ENCODE assay signal across 11 cellular contexts in genomic region chr11:73312036-73312435, GRCh38. TPM values are rescaled to one million over a fixed set of nuclear protein-coding genes. Genes with fewer than 3 reads are reported as not detected.
DNase-seq lines count a peak whose midpoint lies in the region; ATAC-seq and TF ChIP-seq lines count a peak whose summit lies in the region.
"Had no signal": no experiment of that assay in that cellular context is flagged by ENCODE, and none has a peak within 500 bp of the region (broad histone marks: within the 10 kb centered on the region; RNA-seq: fewer than 3 reads in every experiment).

No MANE protein-coding gene starts in this region.

- H4K91ac ChIP-seq in mesenchymal stem cell (ENCODE audit: low read length), result no peak overlapping the region

- no peak for TF ChIP-seq CTCF in GM23338 (conservative IDR thresholded peaks at IDR 0.05; ENCODE audit: low read depth in 2 of 2)
- TF ChIP-seq CTCF in choroid plexus epithelial cell (conservative IDR thresholded peaks at IDR 0.05; ENCODE audit: low read depth, low read length), result no peak
- TF ChIP-seq CTCF in stomach (IDR thresholded peaks at IDR 0.05), result no peak

- no peak overlapping the region for H3K23ac ChIP-seq in mesenchymal stem cell (ENCODE audit: low read length in 2 of 2)

- H3K27me3 Mint-ChIP-seq in GM23338 (ENCODE audit: insufficient read depth, low read depth, poor library complexity), result peaks cover 30% of the 10 kb centered on the region

- H2BK5ac ChIP-seq in mesenchymal stem cell (ENCODE audit: low read depth, low read length, poor library complexity, severe bottlenecking), result no peak overlapping the region

- H2AK5ac ChIP-seq in mesenchymal stem cell (ENCODE audit: low read length, severe bottlenecking), result peak overlapping the region; percentile 4

- H2BK120ac ChIP-seq in mesenchymal stem cell (ENCODE audit: low read depth, low read length), result no peak overlapping the region

- H3K4me3 Mint-ChIP-seq in GM23338, result peak overlapping the region; percentile 8; the same call in 1 of the 3 replicates

- DNase-seq in GM23338 (ENCODE audit: low spot score) (no peak), choroid plexus epithelial cell (ENCODE audit: low read depth) (no peak), mesenchymal stem cell (no peak), stomach (no peak), medulla oblongata (ENCODE audit: extremely low spot score) (no peak), activated gamma-delta T cell treated with Interleukin-2 at 50 U/mL for 16 hours (no peak)
- DNase-seq: central memory CD4-positive, alpha-beta T cell; NCI-H774 had no signal

- 27% methylated on average over 2 of the region's 2 CpGs for WGBS in mesenchymal stem cell
- WGBS in stomach, 5 donors, result 49 to 66% (median 62%) methylated on average over 2 of the region's 2 CpGs

- no peak overlapping the region for H4K8ac ChIP-seq in mesenchymal stem cell (ENCODE audit: low read length)

- peaks cover 4% of the 10 kb centered on the region for H3K36me3 Mint-ChIP-seq in GM23338 (ENCODE audit: low read depth)

- TF ChIP-seq EP300 in stomach (IDR thresholded peaks at IDR 0.05), result no peak

- TF ChIP-seq POLR2A in stomach (IDR thresholded peaks at IDR 0.05), result no peak

- no peaks in the 10 kb centered on the region for H3F3A ChIP-seq in GM23338 (replicated peaks; ENCODE audit: low read depth)

- no peak overlapping the region for H3K18ac ChIP-seq in mesenchymal stem cell (ENCODE audit: low read depth in 1 of 2, low read length in 2 of 2)

- H2BK12ac ChIP-seq in mesenchymal stem cell (ENCODE audit: low read length in 2 of 2), result no peak overlapping the region

- H3K27ac Mint-ChIP-seq in GM23338, result no peak overlapping the region

- no peaks in the 10 kb centered on the region for H3K9me2 ChIP-seq in GM23338 (ENCODE audit: insufficient read depth)

- H3K79me1 ChIP-seq in mesenchymal stem cell (replicated peaks; ENCODE audit: low read length, poor library complexity, severe bottlenecking), result no peaks in the 10 kb centered on the region

- no peak overlapping the region for H3K4me2 ChIP-seq in GM23338
- H3K4me2 ChIP-seq in mesenchymal stem cell (ENCODE audit: low read length, poor library complexity, severe bottlenecking), result peak overlapping the region; percentile 73

- intact Hi-C loops in stomach (cut with DNase I; ENCODE audit: low total_unique reads), result no loop called here

- ATAC-seq in GM23338, result no peak
- ATAC-seq in GM18861 (IDR thresholded peaks at IDR 0.05; ENCODE audit: unreplicated experiment), result no peak
- ATAC-seq in HG03565 (IDR thresholded peaks at IDR 0.05; ENCODE audit: unreplicated experiment), result no peak

- no peak overlapping the region for H3K14ac ChIP-seq in mesenchymal stem cell (ENCODE audit: low read length in 2 of 2)

- H2AFZ ChIP-seq in GM23338 (no peak overlapping the region), mesenchymal stem cell (ENCODE audit: low read depth, low read length) (no peak overlapping the region)

- peaks cover 31% of the 10 kb centered on the region for H3K4me1 Mint-ChIP-seq in GM23338

- no peaks in the 10 kb centered on the region for H3K9me3 Mint-ChIP-seq in GM23338

- no peak overlapping the region for H3K4ac ChIP-seq in mesenchymal stem cell (ENCODE audit: low read depth in 1 of 2, low read length in 2 of 2)

- H2BK15ac ChIP-seq in mesenchymal stem cell (ENCODE audit: low read depth, poor library complexity, severe bottlenecking), result no peak overlapping the region

- peaks cover 15% of the 10 kb centered on the region for H3K27me3 ChIP-seq in GM23338 (ENCODE audit: insufficient read depth)
- H3K27me3 ChIP-seq in mesenchymal stem cell (ENCODE audit: control insufficient read depth in 1 of 2, insufficient read depth in 1 of 2, low read length in 2 of 2), result no peaks in the 10 kb centered on the region
- no peaks in the 10 kb centered on the region for H3K27me3 ChIP-seq in stomach

- peak overlapping the region; percentile 79 for H3K9ac ChIP-seq in mesenchymal stem cell (ENCODE audit: low read length)

- H3K36me3 ChIP-seq in GM23338 (ENCODE audit: insufficient read depth) (no peaks in the 10 kb centered on the region), mesenchymal stem cell (ENCODE audit: control insufficient read depth in 1 of 2, insufficient read depth in 2 of 2, low read depth in 1 of 2, low read length in 2 of 2) (peaks cover 29 to 30% of the 10 kb centered on the region in 2 experiments), stomach (no peaks in the 10 kb centered on the region)

- H3K4me3 ChIP-seq in GM23338 (no peak overlapping the region), choroid plexus epithelial cell (ENCODE audit: low read depth, low read length) (peak overlapping the region; percentile 81), mesenchymal stem cell (ENCODE audit: insufficient read depth in 1 of 2, low read depth in 1 of 2, low read length in 2 of 2) (peak overlapping the region in 1 of 2 experiments; percentile 89), stomach (peak overlapping the region; percentile 55 to 83 (median 74))

- H3K79me2 ChIP-seq in GM23338 (replicated peaks; ENCODE audit: insufficient read depth), result 0 out of 2 replicates have a peak, but pooled peaks cover 8% of the 10 kb centered on the region

- H3K4me1 ChIP-seq in GM23338 (ENCODE audit: insufficient read depth) (peaks cover 3% of the 10 kb centered on the region; the same call in 1 of the 2 replicates), mesenchymal stem cell (ENCODE audit: control insufficient read depth, insufficient read depth, low read depth, low read length) (peaks cover 65% of the 10 kb centered on the region), stomach (peaks cover 72 to 94% (median 93%) of the 10 kb centered on the region in 4 donors)

- H3K27ac ChIP-seq in GM23338 (ENCODE audit: low read depth), result no peak overlapping the region
- peak overlapping the region; percentile 85 for H3K27ac ChIP-seq in mesenchymal stem cell (ENCODE audit: low read length, poor library complexity, severe bottlenecking)
- peak overlapping the region in 4 of 5 donors; percentile 94 to 97 (median 95) for H3K27ac ChIP-seq in stomach

- H3K9me3 ChIP-seq in mesenchymal stem cell (ENCODE audit: control insufficient read depth, low read length), result no peaks in the 10 kb centered on the region
- no peaks in the 10 kb centered on the region for H3K9me3 ChIP-seq in stomach

- peaks cover 23% of the 10 kb centered on the region for H4K20me1 ChIP-seq in GM23338 (replicated peaks; ENCODE audit: insufficient read depth)

TF ChIP-seq in GM23338, 12 proteins besides CTCF, POLR2A, EP300 and RAD21 (continues in another document):
- TF ChIP-seq EZH2phosphoT487 (IDR thresholded peaks at IDR 0.05; ENCODE audit: unreplicated experiment), result no peak
- TF ChIP-seq ZNF114 (CRISPR knock-in tag; IDR thresholded peaks at IDR 0.05), result no peak
- TF ChIP-seq ZNF331 (CRISPR knock-in tag; IDR thresholded peaks at IDR 0.05; ENCODE audit: low read depth), result no peak
- no peak for TF ChIP-seq EZH2 (IDR thresholded peaks at IDR 0.05; ENCODE audit: low read depth, unreplicated experiment)
- no peak for TF ChIP-seq JUNB (IDR thresholded peaks at IDR 0.05; ENCODE audit: unreplicated experiment)
- no peak for TF ChIP-seq CREB1 (CRISPR knock-in tag; IDR thresholded peaks at IDR 0.05; ENCODE audit: low read depth)
- no peak for TF ChIP-seq POLR2AphosphoS5 (IDR thresholded peaks at IDR 0.05; ENCODE audit: low read depth)
- TF ChIP-seq, protein P1, sequence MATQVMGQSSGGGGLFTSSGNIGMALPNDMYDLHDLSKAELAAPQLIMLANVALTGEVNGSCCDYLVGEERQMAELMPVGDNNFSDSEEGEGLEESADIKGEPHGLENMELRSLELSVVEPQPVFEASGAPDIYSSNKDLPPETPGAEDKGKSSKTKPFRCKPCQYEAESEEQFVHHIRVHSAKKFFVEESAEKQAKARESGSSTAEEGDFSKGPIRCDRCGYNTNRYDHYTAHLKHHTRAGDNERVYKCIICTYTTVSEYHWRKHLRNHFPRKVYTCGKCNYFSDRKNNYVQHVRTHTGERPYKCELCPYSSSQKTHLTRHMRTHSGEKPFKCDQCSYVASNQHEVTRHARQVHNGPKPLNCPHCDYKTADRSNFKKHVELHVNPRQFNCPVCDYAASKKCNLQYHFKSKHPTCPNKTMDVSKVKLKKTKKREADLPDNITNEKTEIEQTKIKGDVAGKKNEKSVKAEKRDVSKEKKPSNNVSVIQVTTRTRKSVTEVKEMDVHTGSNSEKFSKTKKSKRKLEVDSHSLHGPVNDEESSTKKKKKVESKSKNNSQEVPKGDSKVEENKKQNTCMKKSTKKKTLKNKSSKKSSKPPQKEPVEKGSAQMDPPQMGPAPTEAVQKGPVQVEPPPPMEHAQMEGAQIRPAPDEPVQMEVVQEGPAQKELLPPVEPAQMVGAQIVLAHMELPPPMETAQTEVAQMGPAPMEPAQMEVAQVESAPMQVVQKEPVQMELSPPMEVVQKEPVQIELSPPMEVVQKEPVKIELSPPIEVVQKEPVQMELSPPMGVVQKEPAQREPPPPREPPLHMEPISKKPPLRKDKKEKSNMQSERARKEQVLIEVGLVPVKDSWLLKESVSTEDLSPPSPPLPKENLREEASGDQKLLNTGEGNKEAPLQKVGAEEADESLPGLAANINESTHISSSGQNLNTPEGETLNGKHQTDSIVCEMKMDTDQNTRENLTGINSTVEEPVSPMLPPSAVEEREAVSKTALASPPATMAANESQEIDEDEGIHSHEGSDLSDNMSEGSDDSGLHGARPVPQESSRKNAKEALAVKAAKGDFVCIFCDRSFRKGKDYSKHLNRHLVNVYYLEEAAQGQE (IDR thresholded peaks at IDR 0.05; ENCODE audit: unreplicated experiment), result no peak

RNA-seq across cellular contexts. Expression of gene ARHGEF17, which starts 4.0 kb away (rescaled TPM):
- total RNA-seq in GM23338 (2014; rRNA removed; shearing (Covaris generic)), result 11.0 and 15.0 TPM in 2 replicates
- polyA plus RNA-seq in GM23338 (2016; fragmentation: Nextera tagmentation; extraction: Ambion mirVana), result 2.7 and 2.9 TPM in 2 replicates
- polyA plus RNA-seq in mesenchymal stem cell (2013, experiment 1 of 2), result 69.6 TPM
- polyA plus RNA-seq in mesenchymal stem cell (2013, experiment 2 of 2), result 65.7 TPM
- total RNA-seq in stomach, result 10 to 100 TPM; 29.9 to 66.5 (median 38.8) TPM
- polyA plus RNA-seq in stomach, result 10 to 100 TPM in 2 of 3 donors, 1 to 10 TPM in 1; 5.0 to 13.1 (median 10.8) TPM

RNA-seq across cellular contexts. Expression of gene P2RY6, which starts 39.9 kb away (rescaled TPM):
- total RNA-seq in GM23338 (2014; rRNA removed; shearing (Covaris generic)), result not detected in 2 replicates
- polyA plus RNA-seq in GM23338 (2016; fragmentation: Nextera tagmentation; extraction: Ambion mirVana) (0.40 TPM in 1 of 2 replicates, not detected in the other), stomach (1 to 10 TPM; 1.2 to 2.9 (median 2.1) TPM)
- polyA plus RNA-seq in mesenchymal stem cell (2013, experiment 1 of 2), result 0.35 TPM
- polyA plus RNA-seq in mesenchymal stem cell (2013, experiment 2 of 2), result 0.21 TPM
- total RNA-seq in stomach, result 1 to 10 TPM in 1 of 5 donors, under 1 TPM in 1, not detected in 3; 0.29 to 1.3 TPM
- total RNA-seq: activated CD8-positive, alpha-beta memory T cell treated with anti-CD3 and anti-CD28 coated beads for 36 hours had no signal
